ENCODE assay signal across 8 cellular contexts in the genomic region with DNA sequence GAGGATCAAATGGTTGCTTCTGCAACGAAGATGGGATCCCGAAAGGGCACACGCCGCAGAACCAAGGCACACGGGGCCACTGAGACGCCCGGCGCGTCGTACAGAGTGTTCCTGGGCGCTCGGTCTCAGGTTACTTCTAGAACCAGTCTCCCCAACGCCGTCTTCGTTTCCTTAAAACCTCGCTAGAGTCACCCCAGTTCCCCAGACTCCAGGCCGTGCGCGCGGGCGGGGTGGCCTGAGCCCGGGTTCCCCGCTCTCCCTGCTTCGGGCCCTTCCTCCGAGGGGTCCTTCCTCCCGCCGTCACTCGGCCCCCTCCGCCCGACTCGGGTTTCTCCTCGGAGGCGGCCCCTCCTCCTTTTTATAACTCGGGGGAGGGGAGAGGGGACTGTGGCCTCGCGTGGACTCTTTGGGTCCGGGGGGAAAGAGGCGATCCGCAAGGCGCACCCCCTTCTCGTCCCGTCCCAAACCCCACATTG. TPM values are rescaled to one million over a fixed set of nuclear protein-coding genes. Genes with fewer than 3 reads are reported as not detected.
DNase-seq lines count a peak whose midpoint lies in the region; ATAC-seq and TF ChIP-seq lines count a peak whose summit lies in the region.

No MANE protein-coding gene starts in this region.

- peaks cover 41% of the 10 kb centered on the region for H3K4me1 ChIP-seq in lower lobe of right lung

- ATAC-seq in GM21423 (IDR thresholded peaks at IDR 0.05; ENCODE audit: unreplicated experiment) (peak; percentile 16), activated B cell treated with CpG ODN at 0.5 μM for 24 hours (ENCODE audit: low read depth) (peak; percentile 4), lower lobe of right lung (peak; percentile 62 to 74)
- peak; percentile 8 for ATAC-seq in stimulated activated naive CD8-positive, alpha-beta T cell treated with anti-CD3 and anti-CD28 coated beads, Interleukin-15, Interleukin-2, amounts not matched to agents 100 U/mL and 50 U/mL, for 24 hours

- intact Hi-C loops in activated B cell treated with CpG ODN at 0.5 μM for 24 hours (cut with micrococcal nuclease) (loop anchor here (1.0 to 10.0 kb wide), 9 partner anchors 232 to 1506 kb away; partner anchors contain the start of genes ALS2, BMPR2, BZW1 and CYP20A1), lower lobe of right lung (cut with DNase I) (no loop called here)

- no peaks in the 10 kb centered on the region for H3K9me3 ChIP-seq in lower lobe of right lung

- POLR2A ChIA-PET in activated B cell treated with CpG ODN at 0.5 μM for 24 hours (lab: Charles Lee), result no interaction called here

- H3K36me3 Mint-ChIP-seq in activated B cell treated with CpG ODN at 0.5 μM for 24 hours (ENCODE audit: low read depth), result no peaks in the 10 kb centered on the region

- in situ Hi-C loops in KBM-7 (cut with MboI; ENCODE audit: low pct_unique_long_range_greater_than_20kb, low sequenced_read_pairs), result no loop called here

- CTCF ChIA-PET in activated B cell treated with CpG ODN at 0.5 μM for 24 hours (lab: Charles Lee), result no interaction called here

- no peaks in the 10 kb centered on the region for H3K36me3 ChIP-seq in lower lobe of right lung

- H3K4me3 Mint-ChIP-seq in activated B cell treated with CpG ODN at 0.5 μM for 24 hours, result peak overlapping the region; percentile 85

- DNase-seq in AG20443 (ENCODE audit: low spot score) (peak; percentile 58), KBM-7 (peak; percentile 81), activated B cell treated with CpG ODN at 0.5 μM for 24 hours (peak; percentile 41), ecto neural progenitor cell (ENCODE audit: low spot score) (peak; percentile 85), lower lobe of right lung (peak; percentile 74)
- peak; percentile 47 for DNase-seq in stimulated activated naive CD8-positive, alpha-beta T cell treated with anti-CD3 and anti-CD28 coated beads, Interleukin-15, Interleukin-2, amounts not matched to agents 100 U/mL and 50 U/mL, for 24 hours
- DNase-seq in NK-92 treated with Interleukin-12 subunit alpha and Interleukin-12 subunit beta, amount 100 ng/mL, for 24 hours (lab: John Stamatoyannopoulos, UW), result no peak

- peaks cover 30% of the 10 kb centered on the region for H3K27me3 ChIP-seq in lower lobe of right lung (ENCODE audit: low read depth)

- H3K4me3 ChIP-seq in lower lobe of right lung, result peak overlapping the region; percentile 83

- H3K27me3 Mint-ChIP-seq in activated B cell treated with CpG ODN at 0.5 μM for 24 hours, result peaks cover 15% of the 10 kb centered on the region

- H3K4me1 Mint-ChIP-seq in activated B cell treated with CpG ODN at 0.5 μM for 24 hours, result peaks cover 12% of the 10 kb centered on the region

- peak overlapping the region; percentile 94 for H3K27ac ChIP-seq in lower lobe of right lung

- TF ChIP-seq CTCF in activated B cell treated with CpG ODN at 0.5 μM for 24 hours (IDR thresholded peaks at IDR 0.05), result no peak
- TF ChIP-seq CTCF in lower lobe of right lung (IDR thresholded peaks at IDR 0.05), result no peak

- peak overlapping the region; percentile 14 for H3K27ac Mint-ChIP-seq in activated B cell treated with CpG ODN at 0.5 μM for 24 hours

- no peaks in the 10 kb centered on the region for H3K9me3 Mint-ChIP-seq in activated B cell treated with CpG ODN at 0.5 μM for 24 hours

RNA-seq across cellular contexts. Expression of gene FZD7, which starts 0.8 kb away (rescaled TPM):
- total RNA-seq in activated B cell treated with CpG ODN at 0.5 μM for 24 hours (0.33 and 0.37 TPM in 2 replicates), lower lobe of right lung (15.2 TPM)

RNA-seq across cellular contexts. Expression of gene KIAA2012, which starts 40.2 kb away (rescaled TPM):
- total RNA-seq in activated B cell treated with CpG ODN at 0.5 μM for 24 hours (not detected in 2 replicates), lower lobe of right lung (2.8 TPM)

Comparison
In these comparisons a context has a peak if more than half of its experiments do, and no peak if none do; other contexts are left out.
1. ATAC-seq: peak in every context shown above with its lines; median percentile 68 in lower lobe of right lung; 16 in GM21423; 8 in stimulated activated naive CD8-positive, alpha-beta T cell treated with anti-CD3 and anti-CD28 coated beads, Interleukin-15, Interleukin-2, amounts not matched to agents 100 U/mL and 50 U/mL, for 24 hours; 4 in activated B cell treated with CpG ODN at 0.5 μM for 24 hours.
2. RNA of gene FZD7, which starts 0.8 kb away (total RNA-seq): 15.2 TPM in lower lobe of right lung (single experiment); 0.33 to 0.37 TPM in activated B cell treated with CpG ODN at 0.5 μM for 24 hours; every median in the first group is over 10 times any median in the second.